Comparison of ENCODE assay signal across 14 cellular contexts in genomic region chr2:7721413-7721995, GRCh38.
"Had no signal": no experiment of that assay in that cellular context is flagged by ENCODE, and none has a peak within 500 bp of the region (broad histone marks: within the 10 kb centered on the region; RNA-seq: fewer than 3 reads in every experiment).

No MANE protein-coding gene starts in this region.

- H3K4me1 ChIP-seq: heart right ventricle, parathyroid adenoma, right lobe of liver, upper lobe of right lung had no signal

- H3K36me3 Mint-ChIP-seq: WTC11 had no signal

- H3K4me3 ChIP-seq: body of pancreas, coronary artery, heart right ventricle, right lobe of liver, upper lobe of right lung had no signal

- ATAC-seq: activated CD4-positive, alpha-beta T cell treated with anti-CD3 and anti-CD28 coated beads for 36 hours; body of pancreas; esophagus mucosa; heart right ventricle; left ventricle myocardium superior; right lobe of liver; upper lobe of right lung; WTC11 had no signal

- H3K9me3 ChIP-seq: body of pancreas, heart right ventricle, right lobe of liver, upper lobe of right lung had no signal

- H3K9me3 Mint-ChIP-seq: activated naive CD4-positive, alpha-beta T cell treated with anti-CD3 and anti-CD28 coated beads for 36 hours had no signal

- DNase-seq: activated CD4-positive, alpha-beta T cell treated with anti-CD3 and anti-CD28 coated beads for 36 hours; activated naive CD4-positive, alpha-beta T cell treated with anti-CD3 and anti-CD28 coated beads for 36 hours; body of pancreas; heart right ventricle; left ventricle myocardium superior; right lobe of liver; small intestine; stimulated activated CD4-positive, alpha-beta T cell treated with anti-CD3 and anti-CD28 coated beads, Interleukin-15, amount 100 ng/mL, for 24 hours; stimulated activated CD4-positive, alpha-beta T cell treated with anti-CD3 and anti-CD28 coated beads, Interleukin-4, amount 100 ng/mL, for 1 hour; upper lobe of right lung had no signal

- H3K27me3 ChIP-seq: body of pancreas, heart right ventricle, right lobe of liver, upper lobe of right lung had no signal

- H3K4me3 Mint-ChIP-seq: activated CD4-positive, alpha-beta T cell treated with anti-CD3 and anti-CD28 coated beads for 36 hours; activated naive CD4-positive, alpha-beta T cell treated with anti-CD3 and anti-CD28 coated beads for 36 hours; WTC11 had no signal

- H3K27ac Mint-ChIP-seq: activated CD4-positive, alpha-beta T cell treated with anti-CD3 and anti-CD28 coated beads for 36 hours; activated naive CD4-positive, alpha-beta T cell treated with anti-CD3 and anti-CD28 coated beads for 36 hours; WTC11 had no signal

- H3K27me3 Mint-ChIP-seq: activated CD4-positive, alpha-beta T cell treated with anti-CD3 and anti-CD28 coated beads for 36 hours had no signal

- H3K27ac ChIP-seq: body of pancreas, coronary artery, heart right ventricle, parathyroid adenoma, right lobe of liver, upper lobe of right lung had no signal

- H3K36me3 ChIP-seq: heart right ventricle, right lobe of liver, upper lobe of right lung had no signal
